Comparison of ENCODE assay signal across 37 cellular contexts in genomic region chr4:112322866-112323265, GRCh38.
"Had no signal": no experiment of that assay in that cellular context is flagged by ENCODE, and none has a peak within 500 bp of the region (broad histone marks: within the 10 kb centered on the region; RNA-seq: fewer than 3 reads in every experiment).

No MANE protein-coding gene starts in this region.

- H3K9me3 ChIP-seq: ascending aorta, MG63 had no signal

- H3K27me3 ChIP-seq: ascending aorta, MG63 had no signal

- H3K27me3 Mint-ChIP-seq: activated CD4-positive, alpha-beta memory T cell treated with anti-CD3 and anti-CD28 coated beads, Interleukin-2, amount 10 ng/mL, durations not matched to agents 7 days and 5 days; activated CD8-positive, alpha-beta memory T cell treated with anti-CD3 and anti-CD28 coated beads, Interleukin-2, amount 10 ng/mL, durations not matched to agents 7 days and 5 days; activated naive CD8-positive, alpha-beta T cell treated with anti-CD3 and anti-CD28 coated beads for 36 hours; central memory CD8-positive, alpha-beta T cell; T-cell had no signal

- H3K4me2 ChIP-seq: PC-9 had no signal

- H3K4me1 Mint-ChIP-seq: central memory CD8-positive, alpha-beta T cell had no signal

- H3K27ac ChIP-seq: ascending aorta, cardiac muscle cell, PC-9, RWPE1, WERI-Rb-1 had no signal

- H3K36me3 Mint-ChIP-seq: activated CD8-positive, alpha-beta memory T cell treated with anti-CD3 and anti-CD28 coated beads, Interleukin-2, amount 10 ng/mL, durations not matched to agents 7 days and 5 days had no signal

- H3K4me3 Mint-ChIP-seq: activated CD4-positive, alpha-beta memory T cell treated with anti-CD3 and anti-CD28 coated beads, Interleukin-2, amount 10 ng/mL, durations not matched to agents 7 days and 5 days; activated CD8-positive, alpha-beta memory T cell treated with anti-CD3 and anti-CD28 coated beads, Interleukin-2, amount 10 ng/mL, durations not matched to agents 7 days and 5 days; activated naive CD8-positive, alpha-beta T cell treated with anti-CD3 and anti-CD28 coated beads for 36 hours; central memory CD8-positive, alpha-beta T cell; T-cell had no signal

- ATAC-seq: activated CD8-positive, alpha-beta memory T cell treated with anti-CD3 and anti-CD28 coated beads, Interleukin-2, amount 10 ng/mL, durations not matched to agents 7 days and 5 days; Right ventricle myocardium inferior; SK-N-SH treated with all-trans-retinoic acid at 6 μM for 48 hours; T-cell had no signal

- H3K4me1 ChIP-seq: ascending aorta had no signal

- H2AFZ ChIP-seq: PC-9 had no signal

- H3K36me3 ChIP-seq: cardiac muscle cell, MG63, WERI-Rb-1 had no signal

- DNase-seq: activated CD4-positive, alpha-beta memory T cell treated with anti-CD3 and anti-CD28 coated beads, Interleukin-2, amount 10 ng/mL, durations not matched to agents 7 days and 5 days; activated CD4-positive, alpha-beta T cell treated with anti-CD3 and anti-CD28 coated beads for 1 hour; activated CD4-positive, alpha-beta T cell treated with anti-CD3 and anti-CD28 coated beads for 48 hours; activated CD4-positive, CD25-positive, alpha-beta regulatory T cell; activated CD8-positive, alpha-beta memory T cell treated with anti-CD3 and anti-CD28 coated beads for 24 hours; activated CD8-positive, alpha-beta memory T cell treated with anti-CD3 and anti-CD28 coated beads, Interleukin-2, amount 10 ng/mL, durations not matched to agents 7 days and 5 days; activated CD8-positive, alpha-beta memory T cell treated with anti-CD3 and anti-CD28 coated beads, Interleukin-2, amount 50 U/mL, for 48 hours; activated effector memory CD4-positive, alpha-beta T cell treated with anti-CD3 and anti-CD28 coated beads, Interleukin-2, amount 50 U/mL, for 16 hours; activated naive CD4-positive, alpha-beta T cell; activated naive CD4-positive, alpha-beta T cell treated with anti-CD3 and anti-CD28 coated beads, Interleukin-2, amount 50 U/mL, for 16 hours; activated naive CD8-positive, alpha-beta T cell treated with anti-CD3 and anti-CD28 coated beads for 36 hours; activated T-cell treated with anti-CD3 and anti-CD28 coated beads, Interleukin-2, amount 50 U/mL, for 48 hours; amniotic stem cell; Kasumi-1; KG1; MG63; MV-4-11; NCI-H1092; NCI-H1436 treated with DMSO at 0.1 percent for 48 hours; NCI-H1694 treated with DMSO at 0.1 percent for 48 hours; NCI-H2029; NCI-H2171; NCI-H510A; NCI-H526; NCI-H748 treated with DMSO at 0.1 percent for 48 hours; PC-9; SIG-M5; T-cell; T-helper 2 cell; T1000; WERI-Rb-1 had no signal

- H3K4me3 ChIP-seq: ascending aorta, cardiac muscle cell, MG63, PC-9 had no signal

- H3K9me3 Mint-ChIP-seq: activated CD4-positive, alpha-beta memory T cell treated with anti-CD3 and anti-CD28 coated beads, Interleukin-2, amount 10 ng/mL, durations not matched to agents 7 days and 5 days; activated naive CD8-positive, alpha-beta T cell treated with anti-CD3 and anti-CD28 coated beads for 36 hours; central memory CD8-positive, alpha-beta T cell; T-cell had no signal

- H3K27ac Mint-ChIP-seq: activated CD4-positive, alpha-beta memory T cell treated with anti-CD3 and anti-CD28 coated beads, Interleukin-2, amount 10 ng/mL, durations not matched to agents 7 days and 5 days; activated CD8-positive, alpha-beta memory T cell treated with anti-CD3 and anti-CD28 coated beads, Interleukin-2, amount 10 ng/mL, durations not matched to agents 7 days and 5 days; activated naive CD8-positive, alpha-beta T cell treated with anti-CD3 and anti-CD28 coated beads for 36 hours; T-cell had no signal
